18 cellular contexts compared by ENCODE assay signal in genomic region chr7:68244411-68244810, GRCh38.
"Had no signal": no experiment of that assay in that cellular context is flagged by ENCODE, and none has a peak within 500 bp of the region (broad histone marks: within the 10 kb centered on the region; RNA-seq: fewer than 3 reads in every experiment).

No MANE protein-coding gene starts in this region.

- DNase-seq: KBM-7, MM.1S, NCI-H1092 treated with DMSO at 0.1 percent for 48 hours, NCI-H1436, NCI-H1694 treated with DMSO at 0.1 percent for 48 hours, NCI-H1930, NCI-H2081, NCI-H2107, NCI-H2227 treated with DMSO at 0.1 percent for 48 hours, NCI-H526, NCI-H774, PC-3, SHP77 treated with DMSO at 0.1 percent for 48 hours, SJCRH30, T-helper 1 cell had no signal

- ATAC-seq: Panc1, PC-3, Right ventricle myocardium inferior, SK-N-SH treated with all-trans-retinoic acid at 6 μM for 48 hours had no signal
